Comparison of ENCODE assay signal across 1 cellular context in genomic region chr16:57807968-57808528, GRCh38.
TF ChIP-seq lines count a peak whose summit lies in the region.

No MANE protein-coding gene starts in this region.

TF ChIP-seq in HepG2, 621 proteins besides CTCF, POLR2A, EP300 and RAD21 (continued from another document and continues in another):
- no peak for TF ChIP-seq ZNF407 (CRISPR knock-in tag; IDR thresholded peaks at IDR 0.05; ENCODE audit: not compliant biosample characterization)
- no peak; the same call in 1 of the 2 replicates for TF ChIP-seq GFI1 (CRISPR knock-in tag; IDR thresholded peaks at IDR 0.05; ENCODE audit: borderline replicate concordance)
- TF ChIP-seq CENPX (CRISPR knock-in tag; IDR thresholded peaks at IDR 0.05): no peak
- no peak for TF ChIP-seq KDM6A (CRISPR knock-in tag; IDR thresholded peaks at IDR 0.05; ENCODE audit: low read depth)
- TF ChIP-seq ZNF12 (CRISPR knock-in tag; IDR thresholded peaks at IDR 0.05): no peak
- TF ChIP-seq ADNP (CRISPR knock-in tag; IDR thresholded peaks at IDR 0.05): no peak
- TF ChIP-seq BRF2 (CRISPR knock-in tag; IDR thresholded peaks at IDR 0.05): no peak
- no peak for TF ChIP-seq ZNF788 (CRISPR knock-in tag; IDR thresholded peaks at IDR 0.05; ENCODE audit: borderline replicate concordance)
- no peak for TF ChIP-seq SYNCRIP (IDR thresholded peaks at IDR 0.05; ENCODE audit: insufficient read depth, low read depth, low read length)
- no peak for TF ChIP-seq MED1 (CRISPR knock-in tag; IDR thresholded peaks at IDR 0.05)
- no peak for TF ChIP-seq ZBTB38 (CRISPR knock-in tag; IDR thresholded peaks at IDR 0.05)
- no peak for TF ChIP-seq NCOA1 (CRISPR knock-in tag; IDR thresholded peaks at IDR 0.05)
- TF ChIP-seq RFX5 (IDR thresholded peaks at IDR 0.05; ENCODE audit: low read depth, low read length): no peak
- TF ChIP-seq ZC3H13 (CRISPR knock-in tag; IDR thresholded peaks at IDR 0.05): no peak
- no peak for TF ChIP-seq RFX3 (CRISPR knock-in tag; IDR thresholded peaks at IDR 0.05)
- no peak for TF ChIP-seq PAWR (CRISPR knock-in tag; IDR thresholded peaks at IDR 0.05; ENCODE audit: borderline replicate concordance)
- TF ChIP-seq KMT2B (CRISPR knock-in tag; IDR thresholded peaks at IDR 0.05): no peak
- TF ChIP-seq ZNF326 (CRISPR knock-in tag; IDR thresholded peaks at IDR 0.05; ENCODE audit: borderline replicate concordance): no peak
- TF ChIP-seq RCOR2 (CRISPR knock-in tag; IDR thresholded peaks at IDR 0.05): no peak
- TF ChIP-seq ELF4 (CRISPR knock-in tag; IDR thresholded peaks at IDR 0.05; ENCODE audit: borderline replicate concordance): no peak
- TF ChIP-seq ZBTB14 (CRISPR knock-in tag; IDR thresholded peaks at IDR 0.05): no peak
- TF ChIP-seq ZNF713 (CRISPR knock-in tag; IDR thresholded peaks at IDR 0.05): no peak
- no peak for TF ChIP-seq HMGXB3 (CRISPR knock-in tag; IDR thresholded peaks at IDR 0.05; ENCODE audit: borderline replicate concordance)
- TF ChIP-seq RFXAP (CRISPR knock-in tag; IDR thresholded peaks at IDR 0.05; ENCODE audit: borderline replicate concordance): no peak
- no peak for TF ChIP-seq DNMT1 (CRISPR knock-in tag; IDR thresholded peaks at IDR 0.05)
- TF ChIP-seq ZMYM4 (CRISPR knock-in tag; IDR thresholded peaks at IDR 0.05): no peak
- no peak for TF ChIP-seq MTERF4 (CRISPR knock-in tag; IDR thresholded peaks at IDR 0.05)
- TF ChIP-seq DBP (CRISPR knock-in tag; IDR thresholded peaks at IDR 0.05; ENCODE audit: not compliant biosample characterization): no peak
- TF ChIP-seq YEATS4 (CRISPR knock-in tag; IDR thresholded peaks at IDR 0.05; ENCODE audit: borderline replicate concordance): peak; percentile 18; the same call in 1 of the 2 replicates
- TF ChIP-seq PITX1 (CRISPR knock-in tag; IDR thresholded peaks at IDR 0.05): no peak
- no peak for TF ChIP-seq RBM39 (IDR thresholded peaks at IDR 0.05; ENCODE audit: low read depth, low read length, poor library complexity, severe bottlenecking)
- no peak for TF ChIP-seq ZNF3 (CRISPR knock-in tag; IDR thresholded peaks at IDR 0.05)
- TF ChIP-seq ZNF362 (CRISPR knock-in tag; IDR thresholded peaks at IDR 0.05; ENCODE audit: borderline replicate concordance): peak; percentile 93; the same call in 1 of the 2 replicates
- TF ChIP-seq ONECUT2 (CRISPR knock-in tag; IDR thresholded peaks at IDR 0.05): no peak
- no peak for TF ChIP-seq ZNF563 (CRISPR knock-in tag; IDR thresholded peaks at IDR 0.05)
- TF ChIP-seq ERF (CRISPR knock-in tag; IDR thresholded peaks at IDR 0.05): peak; percentile 58; the same call in 1 of the 2 replicates
- TF ChIP-seq ZNF589 (CRISPR knock-in tag; conservative IDR thresholded peaks at IDR 0.05): no peak
- TF ChIP-seq ELK4 (CRISPR knock-in tag; IDR thresholded peaks at IDR 0.05; ENCODE audit: borderline replicate concordance): no peak
- no peak for TF ChIP-seq ZSCAN9 (CRISPR knock-in tag; IDR thresholded peaks at IDR 0.05; ENCODE audit: borderline replicate concordance)
- peak; percentile 7; the same call in 1 of the 2 replicates for TF ChIP-seq SRF (IDR thresholded peaks at IDR 0.05; ENCODE audit: low read depth, low read length)
- TF ChIP-seq TAF15 (IDR thresholded peaks at IDR 0.05; ENCODE audit: low read depth, low read length, poor library complexity, severe bottlenecking): no peak
- TF ChIP-seq KMT2A (CRISPR knock-in tag; IDR thresholded peaks at IDR 0.05): no peak
- TF ChIP-seq ATF5 (CRISPR knock-in tag; IDR thresholded peaks at IDR 0.05; ENCODE audit: low read depth): no peak
- no peak for TF ChIP-seq RARG (CRISPR knock-in tag; IDR thresholded peaks at IDR 0.05; ENCODE audit: low read depth)
